In the genomic region with DNA sequence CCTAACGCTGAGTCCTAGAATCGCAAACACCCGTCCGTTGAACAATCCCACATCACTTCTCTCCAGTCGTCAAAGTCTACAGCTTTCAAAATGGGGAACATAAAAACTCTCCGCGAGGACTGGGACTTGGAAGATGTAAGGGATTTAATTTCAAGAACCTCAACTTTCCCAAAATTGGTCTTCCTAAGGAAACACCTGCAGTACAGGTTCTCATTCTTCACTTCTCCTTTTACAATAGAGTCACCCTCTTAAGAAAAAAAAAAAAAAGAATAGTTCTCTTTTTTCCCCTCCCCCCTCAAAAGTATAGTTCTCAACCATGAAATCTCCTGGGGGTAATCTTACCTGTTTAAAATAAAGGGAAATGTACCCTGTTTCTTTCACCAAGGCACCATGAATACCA, we compare ENCODE assay signal across 1 cellular context.
TF ChIP-seq lines count a peak whose summit lies in the region.

No MANE protein-coding gene starts in this region.

TF ChIP-seq in endothelial cell of umbilical vein, 7 proteins besides CTCF, POLR2A, EP300 and RAD21:
- TF ChIP-seq MYC (IDR thresholded peaks at IDR 0.05; ENCODE audit: low read depth, low read length): no peak
- TF ChIP-seq JUN (IDR thresholded peaks at IDR 0.05; ENCODE audit: borderline replicate concordance, insufficient read depth, insufficient read length, low read depth): no peak
- TF ChIP-seq, protein P1, sequence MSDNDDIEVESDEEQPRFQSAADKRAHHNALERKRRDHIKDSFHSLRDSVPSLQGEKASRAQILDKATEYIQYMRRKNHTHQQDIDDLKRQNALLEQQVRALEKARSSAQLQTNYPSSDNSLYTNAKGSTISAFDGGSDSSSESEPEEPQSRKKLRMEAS (IDR thresholded peaks at IDR 0.05; ENCODE audit: insufficient read depth, insufficient read length): no peak
- no peak for TF ChIP-seq GATA2 (IDR thresholded peaks at IDR 0.05; ENCODE audit: insufficient read depth, insufficient read length, low read depth, low read length)
- no peak for TF ChIP-seq EZH2 (IDR thresholded peaks at IDR 0.05; ENCODE audit: borderline replicate concordance, low read depth, low read length, severe bottlenecking)
- no peak for TF ChIP-seq POLR2AphosphoS5 (IDR thresholded peaks at IDR 0.05; ENCODE audit: insufficient read depth, low read depth, low read length)
- TF ChIP-seq FOS (IDR thresholded peaks at IDR 0.05; ENCODE audit: borderline replicate concordance, insufficient read depth, low read length): no peak
